ENCODE assay signal across 1 cellular context in genomic region chr20:45290677-45291355, GRCh38.
TF ChIP-seq lines count a peak whose summit lies in the region.

No MANE protein-coding gene starts in this region.

TF ChIP-seq in endothelial cell of umbilical vein, 7 proteins besides CTCF, POLR2A, EP300 and RAD21:
- TF ChIP-seq, protein P1, sequence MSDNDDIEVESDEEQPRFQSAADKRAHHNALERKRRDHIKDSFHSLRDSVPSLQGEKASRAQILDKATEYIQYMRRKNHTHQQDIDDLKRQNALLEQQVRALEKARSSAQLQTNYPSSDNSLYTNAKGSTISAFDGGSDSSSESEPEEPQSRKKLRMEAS (IDR thresholded peaks at IDR 0.05; ENCODE audit: insufficient read depth, insufficient read length), result no peak
- TF ChIP-seq JUN (IDR thresholded peaks at IDR 0.05; ENCODE audit: borderline replicate concordance, insufficient read depth, insufficient read length, low read depth), result no peak
- TF ChIP-seq GATA2 (IDR thresholded peaks at IDR 0.05; ENCODE audit: insufficient read depth, insufficient read length, low read depth, low read length), result no peak
- no peak for TF ChIP-seq FOS (IDR thresholded peaks at IDR 0.05; ENCODE audit: borderline replicate concordance, insufficient read depth, low read length)
- no peak for TF ChIP-seq EZH2 (IDR thresholded peaks at IDR 0.05; ENCODE audit: borderline replicate concordance, low read depth, low read length, severe bottlenecking)
- no peak for TF ChIP-seq POLR2AphosphoS5 (IDR thresholded peaks at IDR 0.05; ENCODE audit: insufficient read depth, low read depth, low read length)
- no peak for TF ChIP-seq MYC (IDR thresholded peaks at IDR 0.05; ENCODE audit: low read depth, low read length)
